ENCODE assay signal across 1 cellular context in genomic region chr15:83016906-83017305, GRCh38.
TF ChIP-seq lines count a peak whose summit lies in the region.

No MANE protein-coding gene starts in this region.

TF ChIP-seq in GM12878, 131 proteins besides CTCF, POLR2A, EP300 and RAD21:
- TF ChIP-seq SUZ12 (IDR thresholded peaks at IDR 0.05; ENCODE audit: unreplicated experiment), result no peak
- no peak for TF ChIP-seq ZNF207 (IDR thresholded peaks at IDR 0.05; ENCODE audit: borderline replicate concordance)
- TF ChIP-seq, protein P1, sequence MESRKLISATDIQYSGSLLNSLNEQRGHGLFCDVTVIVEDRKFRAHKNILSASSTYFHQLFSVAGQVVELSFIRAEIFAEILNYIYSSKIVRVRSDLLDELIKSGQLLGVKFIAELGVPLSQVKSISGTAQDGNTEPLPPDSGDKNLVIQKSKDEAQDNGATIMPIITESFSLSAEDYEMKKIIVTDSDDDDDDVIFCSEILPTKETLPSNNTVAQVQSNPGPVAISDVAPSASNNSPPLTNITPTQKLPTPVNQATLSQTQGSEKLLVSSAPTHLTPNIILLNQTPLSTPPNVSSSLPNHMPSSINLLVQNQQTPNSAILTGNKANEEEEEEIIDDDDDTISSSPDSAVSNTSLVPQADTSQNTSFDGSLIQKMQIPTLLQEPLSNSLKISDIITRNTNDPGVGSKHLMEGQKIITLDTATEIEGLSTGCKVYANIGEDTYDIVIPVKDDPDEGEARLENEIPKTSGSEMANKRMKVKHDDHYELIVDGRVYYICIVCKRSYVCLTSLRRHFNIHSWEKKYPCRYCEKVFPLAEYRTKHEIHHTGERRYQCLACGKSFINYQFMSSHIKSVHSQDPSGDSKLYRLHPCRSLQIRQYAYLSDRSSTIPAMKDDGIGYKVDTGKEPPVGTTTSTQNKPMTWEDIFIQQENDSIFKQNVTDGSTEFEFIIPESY (IDR thresholded peaks at IDR 0.05), result no peak
- TF ChIP-seq PAX8 (IDR thresholded peaks at IDR 0.05), result no peak
- TF ChIP-seq, protein P2, sequence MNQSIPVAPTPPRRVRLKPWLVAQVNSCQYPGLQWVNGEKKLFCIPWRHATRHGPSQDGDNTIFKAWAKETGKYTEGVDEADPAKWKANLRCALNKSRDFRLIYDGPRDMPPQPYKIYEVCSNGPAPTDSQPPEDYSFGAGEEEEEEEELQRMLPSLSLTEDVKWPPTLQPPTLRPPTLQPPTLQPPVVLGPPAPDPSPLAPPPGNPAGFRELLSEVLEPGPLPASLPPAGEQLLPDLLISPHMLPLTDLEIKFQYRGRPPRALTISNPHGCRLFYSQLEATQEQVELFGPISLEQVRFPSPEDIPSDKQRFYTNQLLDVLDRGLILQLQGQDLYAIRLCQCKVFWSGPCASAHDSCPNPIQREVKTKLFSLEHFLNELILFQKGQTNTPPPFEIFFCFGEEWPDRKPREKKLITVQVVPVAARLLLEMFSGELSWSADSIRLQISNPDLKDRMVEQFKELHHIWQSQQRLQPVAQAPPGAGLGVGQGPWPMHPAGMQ (IDR thresholded peaks at IDR 0.05; ENCODE audit: borderline replicate concordance), result no peak
- TF ChIP-seq, protein P3, sequence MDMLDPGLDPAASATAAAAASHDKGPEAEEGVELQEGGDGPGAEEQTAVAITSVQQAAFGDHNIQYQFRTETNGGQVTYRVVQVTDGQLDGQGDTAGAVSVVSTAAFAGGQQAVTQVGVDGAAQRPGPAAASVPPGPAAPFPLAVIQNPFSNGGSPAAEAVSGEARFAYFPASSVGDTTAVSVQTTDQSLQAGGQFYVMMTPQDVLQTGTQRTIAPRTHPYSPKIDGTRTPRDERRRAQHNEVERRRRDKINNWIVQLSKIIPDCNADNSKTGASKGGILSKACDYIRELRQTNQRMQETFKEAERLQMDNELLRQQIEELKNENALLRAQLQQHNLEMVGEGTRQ (IDR thresholded peaks at IDR 0.05; ENCODE audit: borderline replicate concordance, low read depth, low read length), result no peak
- TF ChIP-seq BCL11A (IDR thresholded peaks at IDR 0.05; ENCODE audit: low read depth, low read length), result no peak
- TF ChIP-seq, protein P4, sequence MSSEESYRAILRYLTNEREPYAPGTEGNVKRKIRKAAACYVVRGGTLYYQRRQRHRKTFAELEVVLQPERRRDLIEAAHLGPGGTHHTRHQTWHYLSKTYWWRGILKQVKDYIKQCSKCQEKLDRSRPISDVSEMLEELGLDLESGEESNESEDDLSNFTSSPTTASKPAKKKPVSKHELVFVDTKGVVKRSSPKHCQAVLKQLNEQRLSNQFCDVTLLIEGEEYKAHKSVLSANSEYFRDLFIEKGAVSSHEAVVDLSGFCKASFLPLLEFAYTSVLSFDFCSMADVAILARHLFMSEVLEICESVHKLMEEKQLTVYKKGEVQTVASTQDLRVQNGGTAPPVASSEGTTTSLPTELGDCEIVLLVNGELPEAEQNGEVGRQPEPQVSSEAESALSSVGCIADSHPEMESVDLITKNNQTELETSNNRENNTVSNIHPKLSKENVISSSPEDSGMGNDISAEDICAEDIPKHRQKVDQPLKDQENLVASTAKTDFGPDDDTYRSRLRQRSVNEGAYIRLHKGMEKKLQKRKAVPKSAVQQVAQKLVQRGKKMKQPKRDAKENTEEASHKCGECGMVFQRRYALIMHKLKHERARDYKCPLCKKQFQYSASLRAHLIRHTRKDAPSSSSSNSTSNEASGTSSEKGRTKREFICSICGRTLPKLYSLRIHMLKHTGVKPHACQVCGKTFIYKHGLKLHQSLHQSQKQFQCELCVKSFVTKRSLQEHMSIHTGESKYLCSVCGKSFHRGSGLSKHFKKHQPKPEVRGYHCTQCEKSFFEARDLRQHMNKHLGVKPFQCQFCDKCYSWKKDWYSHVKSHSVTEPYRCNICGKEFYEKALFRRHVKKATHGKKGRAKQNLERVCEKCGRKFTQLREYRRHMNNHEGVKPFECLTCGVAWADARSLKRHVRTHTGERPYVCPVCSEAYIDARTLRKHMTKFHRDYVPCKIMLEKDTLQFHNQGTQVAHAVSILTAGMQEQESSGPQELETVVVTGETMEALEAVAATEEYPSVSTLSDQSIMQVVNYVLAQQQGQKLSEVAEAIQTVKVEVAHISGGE (CRISPR knock-in tag; IDR thresholded peaks at IDR 0.05), result no peak
- TF ChIP-seq ASH2L (IDR thresholded peaks at IDR 0.05; ENCODE audit: borderline replicate concordance, low read depth), result no peak
- TF ChIP-seq EGR1 (IDR thresholded peaks at IDR 0.05; ENCODE audit: borderline replicate concordance in 1 of 2, low read depth in 2 of 2, low read length in 2 of 2), result no peak
- TF ChIP-seq USF1 (IDR thresholded peaks at IDR 0.05; ENCODE audit: borderline replicate concordance, extremely low read length, insufficient read depth, low read depth, low read length), result no peak
- TF ChIP-seq SMARCA5 (IDR thresholded peaks at IDR 0.05), result no peak
- TF ChIP-seq, protein P5, sequence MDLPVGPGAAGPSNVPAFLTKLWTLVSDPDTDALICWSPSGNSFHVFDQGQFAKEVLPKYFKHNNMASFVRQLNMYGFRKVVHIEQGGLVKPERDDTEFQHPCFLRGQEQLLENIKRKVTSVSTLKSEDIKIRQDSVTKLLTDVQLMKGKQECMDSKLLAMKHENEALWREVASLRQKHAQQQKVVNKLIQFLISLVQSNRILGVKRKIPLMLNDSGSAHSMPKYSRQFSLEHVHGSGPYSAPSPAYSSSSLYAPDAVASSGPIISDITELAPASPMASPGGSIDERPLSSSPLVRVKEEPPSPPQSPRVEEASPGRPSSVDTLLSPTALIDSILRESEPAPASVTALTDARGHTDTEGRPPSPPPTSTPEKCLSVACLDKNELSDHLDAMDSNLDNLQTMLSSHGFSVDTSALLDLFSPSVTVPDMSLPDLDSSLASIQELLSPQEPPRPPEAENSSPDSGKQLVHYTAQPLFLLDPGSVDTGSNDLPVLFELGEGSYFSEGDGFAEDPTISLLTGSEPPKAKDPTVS (IDR thresholded peaks at IDR 0.05; ENCODE audit: low read depth, low read length), result no peak
- no peak for TF ChIP-seq ESRRA (IDR thresholded peaks at IDR 0.05; ENCODE audit: low read length)
- TF ChIP-seq SPI1 (IDR thresholded peaks at IDR 0.05; ENCODE audit: borderline replicate concordance, insufficient read depth, low read depth, low read length), result no peak
- no peak for TF ChIP-seq BACH1 (IDR thresholded peaks at IDR 0.05; ENCODE audit: borderline replicate concordance)
- TF ChIP-seq ATF7 (IDR thresholded peaks at IDR 0.05; ENCODE audit: low read depth), result no peak
- TF ChIP-seq FOXM1 (IDR thresholded peaks at IDR 0.05; ENCODE audit: low read depth, low read length), result no peak
- TF ChIP-seq RELB (IDR thresholded peaks at IDR 0.05; ENCODE audit: low read depth), result no peak
